Comparison of ENCODE assay signal across 29 cellular contexts in genomic region chr6:80021131-80021530, GRCh38.
"Had no signal": no experiment of that assay in that cellular context is flagged by ENCODE, and none has a peak within 500 bp of the region (broad histone marks: within the 10 kb centered on the region; RNA-seq: fewer than 3 reads in every experiment).

No MANE protein-coding gene starts in this region.

- H3K36me3 ChIP-seq: left lung, lower lobe of right lung, ovary, transverse colon had no signal

- H3K4me3 Mint-ChIP-seq: activated CD4-positive, alpha-beta T cell treated with anti-CD3 and anti-CD28 coated beads, Interleukin-2, amount 10 ng/mL, durations not matched to agents 7 days and 5 days; activated CD8-positive, alpha-beta T cell treated with anti-CD3 and anti-CD28 coated beads for 36 hours; activated naive CD4-positive, alpha-beta T cell treated with anti-CD3 and anti-CD28 coated beads, Interleukin-2, amount 50 U/mL, for 24 hours; activated naive CD8-positive, alpha-beta T cell treated with anti-CD3 and anti-CD28 coated beads, Interleukin-2, amount 50 U/mL, for 24 hours; activated T-cell treated with anti-CD3 and anti-CD28 coated beads, Interleukin-2, amount 50 U/mL, for 4 hours; activated T-helper 17 cell treated with anti-CD3 and anti-CD28 coated beads, Interleukin-2, amount 50 U/mL, for 72 hours; immature natural killer cell; nephron; stimulated activated naive B cell treated with anti-CD40 and anti-IgM and Interleukin-4, amounts not matched to agents 10 μg/mL and 1 μg/mL and 100 μg/mL, for 72 hours; T-helper 1 cell treated with Interleukin-12 subunit alpha and Interleukin-12 subunit beta and Interleukin-4 antibody, amounts not matched to agents 30 μg/mL and 1 μg/mL, for 36 hours had no signal

- H3K27me3 Mint-ChIP-seq: activated CD4-positive, alpha-beta T cell treated with anti-CD3 and anti-CD28 coated beads, Interleukin-2, amount 10 ng/mL, durations not matched to agents 7 days and 5 days; activated CD8-positive, alpha-beta T cell treated with anti-CD3 and anti-CD28 coated beads for 36 hours; activated naive CD4-positive, alpha-beta T cell treated with anti-CD3 and anti-CD28 coated beads, Interleukin-2, amount 50 U/mL, for 24 hours; activated naive CD8-positive, alpha-beta T cell treated with anti-CD3 and anti-CD28 coated beads, Interleukin-2, amount 50 U/mL, for 24 hours; activated T-helper 17 cell treated with anti-CD3 and anti-CD28 coated beads, Interleukin-2, amount 50 U/mL, for 72 hours; progenitor cell of endocrine pancreas; stimulated activated naive B cell treated with anti-CD40 and anti-IgM and Interleukin-4, amounts not matched to agents 10 μg/mL and 1 μg/mL and 100 μg/mL, for 72 hours had no signal

- H3K27ac Mint-ChIP-seq: activated CD4-positive, alpha-beta T cell treated with anti-CD3 and anti-CD28 coated beads, Interleukin-2, amount 10 ng/mL, durations not matched to agents 7 days and 5 days; activated CD8-positive, alpha-beta T cell treated with anti-CD3 and anti-CD28 coated beads for 36 hours; activated naive CD4-positive, alpha-beta T cell treated with anti-CD3 and anti-CD28 coated beads, Interleukin-2, amount 50 U/mL, for 24 hours; activated naive CD8-positive, alpha-beta T cell treated with anti-CD3 and anti-CD28 coated beads, Interleukin-2, amount 50 U/mL, for 24 hours; activated T-helper 17 cell treated with anti-CD3 and anti-CD28 coated beads, Interleukin-2, amount 50 U/mL, for 72 hours; stimulated activated naive B cell treated with anti-CD40 and anti-IgM and Interleukin-4, amounts not matched to agents 10 μg/mL and 1 μg/mL and 100 μg/mL, for 72 hours; T-helper 1 cell treated with Interleukin-12 subunit alpha and Interleukin-12 subunit beta and Interleukin-4 antibody, amounts not matched to agents 30 μg/mL and 1 μg/mL, for 36 hours had no signal

- H3K27ac ChIP-seq: foreskin keratinocyte, heart left ventricle, left lung, lower lobe of right lung, ovary, transverse colon had no signal

- H3K9me3 ChIP-seq: heart left ventricle, left lung, lower lobe of right lung, mucosa of descending colon, ovary, transverse colon had no signal

- H3K4me1 ChIP-seq: foreskin keratinocyte, heart left ventricle, left lung, lower lobe of right lung, transverse colon had no signal

- H3K4me1 Mint-ChIP-seq: activated CD4-positive, alpha-beta T cell treated with anti-CD3 and anti-CD28 coated beads, Interleukin-2, amount 10 ng/mL, durations not matched to agents 7 days and 5 days; activated naive CD4-positive, alpha-beta T cell treated with anti-CD3 and anti-CD28 coated beads, Interleukin-2, amount 50 U/mL, for 24 hours; activated naive CD8-positive, alpha-beta T cell treated with anti-CD3 and anti-CD28 coated beads, Interleukin-2, amount 50 U/mL, for 24 hours; immature natural killer cell; stimulated activated naive B cell treated with anti-CD40 and anti-IgM and Interleukin-4, amounts not matched to agents 10 μg/mL and 1 μg/mL and 100 μg/mL, for 72 hours had no signal

- H3K9me3 Mint-ChIP-seq: activated CD4-positive, alpha-beta T cell treated with anti-CD3 and anti-CD28 coated beads, Interleukin-2, amount 10 ng/mL, durations not matched to agents 7 days and 5 days; activated CD8-positive, alpha-beta T cell treated with anti-CD3 and anti-CD28 coated beads for 36 hours; activated naive CD4-positive, alpha-beta T cell treated with anti-CD3 and anti-CD28 coated beads, Interleukin-2, amount 50 U/mL, for 24 hours; activated naive CD8-positive, alpha-beta T cell treated with anti-CD3 and anti-CD28 coated beads, Interleukin-2, amount 50 U/mL, for 24 hours; activated T-cell treated with anti-CD3 and anti-CD28 coated beads, Interleukin-2, amount 50 U/mL, for 4 hours; activated T-helper 17 cell treated with anti-CD3 and anti-CD28 coated beads, Interleukin-2, amount 50 U/mL, for 72 hours; immature natural killer cell; nephron; stimulated activated naive B cell treated with anti-CD40 and anti-IgM and Interleukin-4, amounts not matched to agents 10 μg/mL and 1 μg/mL and 100 μg/mL, for 72 hours; T-helper 1 cell treated with Interleukin-12 subunit alpha and Interleukin-12 subunit beta and Interleukin-4 antibody, amounts not matched to agents 30 μg/mL and 1 μg/mL, for 36 hours had no signal

- DNase-seq: activated CD4-positive, alpha-beta T cell treated with anti-CD3 and anti-CD28 coated beads for 1 hour; activated CD4-positive, alpha-beta T cell treated with anti-CD3 and anti-CD28 coated beads, Interleukin-2, amount 10 ng/mL, durations not matched to agents 7 days and 5 days; activated CD8-positive, alpha-beta T cell treated with anti-CD3 and anti-CD28 coated beads for 36 hours; activated gamma-delta T cell treated with Interleukin-2 at 50 U/mL for 16 hours; activated naive CD8-positive, alpha-beta T cell treated with anti-CD3 and anti-CD28 coated beads, Interleukin-2, amount 50 U/mL, for 24 hours; activated T-cell treated with anti-CD3 and anti-CD28 coated beads, Interleukin-2, amount 50 U/mL, for 4 hours; amygdala; caudate nucleus; cortex of kidney; foreskin keratinocyte; heart left ventricle; hypothalamus; immature natural killer cell; left lung; lower lobe of right lung; mucosa of descending colon; ovary; small intestine; stimulated activated CD4-positive, alpha-beta T cell treated with anti-CD3 and anti-CD28 coated beads, Interleukin-1b, Interleukin-23, amount 100 ng/mL, for 48 hours; stimulated activated CD4-positive, alpha-beta T cell treated with anti-CD3 and anti-CD28 coated beads, Interleukin-4, amount 100 ng/mL, for 4 hours; stimulated activated CD8-positive, alpha-beta memory T cell treated with anti-CD3 and anti-CD28 coated beads, Interleukin-4, amount 100 ng/mL, for 48 hours; stimulated activated naive B cell treated with anti-CD40 and anti-IgM and Interleukin-4, amounts not matched to agents 10 μg/mL and 1 μg/mL and 100 μg/mL, for 72 hours; T-helper 9 cell; transverse colon had no signal

- H3K36me3 Mint-ChIP-seq: activated naive CD4-positive, alpha-beta T cell treated with anti-CD3 and anti-CD28 coated beads, Interleukin-2, amount 50 U/mL, for 24 hours; immature natural killer cell had no signal

- H3K27me3 ChIP-seq: foreskin keratinocyte, heart left ventricle, left lung, ovary, transverse colon had no signal

- H3K4me3 ChIP-seq: heart left ventricle, left lung, lower lobe of right lung, mucosa of descending colon, ovary, transverse colon had no signal
